ENCODE assay signal across 1 cellular context in the genomic region with DNA sequence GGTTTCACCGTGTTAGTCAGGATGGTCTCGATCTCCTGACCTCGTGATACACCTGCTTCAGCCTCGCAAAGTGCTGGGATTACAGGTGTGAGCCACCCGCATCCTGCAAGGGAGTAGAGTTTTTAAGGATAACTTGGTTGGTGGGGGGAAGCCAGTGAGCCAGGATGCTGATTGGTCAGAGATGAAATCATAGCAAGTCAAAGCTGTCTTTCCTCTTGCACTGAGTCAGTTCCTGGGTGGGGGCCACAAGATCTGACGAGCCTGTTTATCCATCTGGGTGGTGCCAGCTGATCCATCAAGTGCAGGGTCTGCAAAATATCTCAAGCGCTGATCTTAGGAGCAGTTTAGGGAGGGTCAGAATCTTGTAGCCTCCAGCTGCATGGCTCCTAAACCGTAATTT. TPM values are rescaled to one million over a fixed set of nuclear protein-coding genes. Genes with fewer than 3 reads are reported as not detected.
"Had no signal": no experiment of that assay in that cellular context is flagged by ENCODE, and none has a peak within 500 bp of the region (broad histone marks: within the 10 kb centered on the region; RNA-seq: fewer than 3 reads in every experiment).

No MANE protein-coding gene starts in this region.

RNA-seq across cellular contexts. Expression of a gene that starts 56.9 kb away (rescaled TPM):
- polyA plus RNA-seq: naive thymus-derived CD8-positive, alpha-beta T cell had no signal
